10 cellular contexts compared by ENCODE assay signal in genomic region chr6:123116370-123116769, GRCh38.
"Had no signal": no experiment of that assay in that cellular context is flagged by ENCODE, and none has a peak within 500 bp of the region (broad histone marks: within the 10 kb centered on the region; RNA-seq: fewer than 3 reads in every experiment).

No MANE protein-coding gene starts in this region.

- H3K4me3 ChIP-seq: GM23248, GM23338, HAP-1 had no signal

- H3K4me1 ChIP-seq: HAP-1 had no signal

- H3K36me3 ChIP-seq: HAP-1 had no signal

- H3K9me3 ChIP-seq: HAP-1 had no signal

- H3K9ac ChIP-seq: GM23248 had no signal

- ATAC-seq: GM23338, HCT116 had no signal

- DNase-seq: GM23248, GOT3, H7, H9, HCEC 1CT, HFFc6 had no signal

- H3K27ac ChIP-seq: GM23248 had no signal

- H3K4me2 ChIP-seq: GM23338 had no signal

- H2AFZ ChIP-seq: GM23248, GM23338 had no signal

- FAIRE-seq: H1 had no signal
